24 cellular contexts compared by ENCODE assay signal in the genomic region with DNA sequence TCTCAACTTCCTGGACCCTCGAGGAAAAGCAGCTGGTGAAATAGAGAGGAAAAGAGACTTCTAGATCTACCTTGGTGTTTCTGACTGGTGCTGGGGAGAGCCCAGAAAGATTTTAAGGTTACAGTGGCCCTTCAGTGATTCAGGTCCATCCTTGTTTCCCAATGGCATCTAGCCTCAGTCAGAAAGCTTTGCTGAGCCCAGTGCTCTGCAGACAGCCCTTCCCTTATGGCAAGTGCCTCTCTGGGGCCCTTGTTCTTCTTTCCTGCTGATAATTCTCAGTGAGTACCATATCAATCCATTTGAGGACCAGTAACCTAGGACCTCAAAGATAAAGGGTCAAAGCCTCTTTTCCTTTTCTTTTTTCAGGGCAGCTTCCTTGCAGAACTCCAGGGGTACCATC.
"Had no signal": no experiment of that assay in that cellular context is flagged by ENCODE, and none has a peak within 500 bp of the region (broad histone marks: within the 10 kb centered on the region; RNA-seq: fewer than 3 reads in every experiment).

No MANE protein-coding gene starts in this region.

- H3K27me3 ChIP-seq: SJCRH30 had no signal

- DNase-seq: Kasumi-1, KG1, NCI-H1092, NCI-H1105 treated with DMSO at 0.1 percent for 48 hours, NCI-H1417 treated with DMSO at 0.1 percent for 48 hours, NCI-H146, NCI-H1694 treated with DMSO at 0.1 percent for 48 hours, NCI-H2029, NCI-H2081 treated with DMSO at 0.1 percent for 48 hours, NCI-H2171, NCI-H226, NCI-H446, NCI-H510A, NCI-H524 treated with DMSO at 0.1 percent for 48 hours, NCI-H69, NCI-H774, SHP77 treated with DMSO at 0.1 percent for 48 hours, SJCRH30, T-helper 1 cell, T-helper 2 cell had no signal

- H3K9me3 ChIP-seq: SJCRH30 had no signal

- H3K27ac ChIP-seq: HL-60, RWPE1, SJCRH30 had no signal

- ATAC-seq: SK-N-SH treated with all-trans-retinoic acid at 6 μM for 48 hours had no signal

- H3K4me3 ChIP-seq: SJCRH30 had no signal

- H3K36me3 ChIP-seq: SJCRH30 had no signal

- FAIRE-seq: HTR-8/SVneo had no signal
